Comparison of ENCODE assay signal across 27 cellular contexts in genomic region chr19:39077323-39077722, GRCh38. TPM values are rescaled to one million over a fixed set of nuclear protein-coding genes. Genes with fewer than 3 reads are reported as not detected.
DNase-seq lines count a peak whose midpoint lies in the region; ATAC-seq, FAIRE-seq and TF ChIP-seq lines count a peak whose summit lies in the region.
"Had no signal": no experiment of that assay in that cellular context is flagged by ENCODE, and none has a peak within 500 bp of the region (broad histone marks: within the 10 kb centered on the region; RNA-seq: fewer than 3 reads in every experiment).

No MANE protein-coding gene starts in this region.

- no peaks in the 10 kb centered on the region for H3K9me3 Mint-ChIP-seq in Calu3 (ENCODE audit: low read depth, unreplicated experiment)
- H3K9me3 Mint-ChIP-seq: CD4-positive, alpha-beta memory T cell had no signal

- no peaks in the 10 kb centered on the region for H3K79me1 ChIP-seq in mesenchymal stem cell (replicated peaks; ENCODE audit: low read length, poor library complexity, severe bottlenecking)

- no peak overlapping the region for H4K8ac ChIP-seq in mesenchymal stem cell (ENCODE audit: low read length)

- POLR2A ChIA-PET in HEK293 (lab: Yijun Ruan, JAX), result no interaction called here
- POLR2A ChIA-PET in K562 (lab: Yijun Ruan, JAX), result no interaction called here

- WGBS in K562 (ENCODE audit: insufficient coverage, low coverage, missing lambda C conversion rate), result 1% methylated on average over 11 of the region's 11 CpGs
- WGBS in mesenchymal stem cell, result 89% methylated on average over 11 of the region's 11 CpGs
- WGBS in mammary epithelial cell (ENCODE audit: low coverage, missing lambda C conversion rate), result 97% methylated on average over 8 of the region's 11 CpGs

- H4K20me1 ChIP-seq in K562 (replicated peaks; ENCODE audit: control insufficient read depth, insufficient read depth, low read length) (no peaks in the 10 kb centered on the region), mammary epithelial cell (ENCODE audit: insufficient read depth, low read length) (no peaks in the 10 kb centered on the region)

- H2BK12ac ChIP-seq in mesenchymal stem cell (ENCODE audit: low read length in 2 of 2), result no peak overlapping the region

- H3K27ac ChIP-seq in HEK293 (ENCODE audit: extremely low read depth, low read depth, low read length) (no peak overlapping the region), K562 (ENCODE audit: extremely low read depth, low read depth, low read length) (no peak overlapping the region), mesenchymal stem cell (ENCODE audit: low read length, poor library complexity, severe bottlenecking) (no peak overlapping the region), mammary epithelial cell (ENCODE audit: insufficient read depth, low read depth, low read length) (no peak overlapping the region)
- H3K27ac ChIP-seq: HL-60, RWPE1 had no signal

- no peak overlapping the region for H3K4me3 Mint-ChIP-seq in Calu3 (ENCODE audit: low read depth, unreplicated experiment)
- H3K4me3 Mint-ChIP-seq: CD4-positive, alpha-beta memory T cell had no signal

- H4K91ac ChIP-seq in mesenchymal stem cell (ENCODE audit: low read length), result no peak overlapping the region

- H3K9me3 ChIP-seq in HEK293 (ENCODE audit: control insufficient read depth, insufficient read depth, low read depth, low read length), result no peaks in the 10 kb centered on the region
- H3K9me3 ChIP-seq in K562 (replicated peaks; ENCODE audit: control insufficient read depth, insufficient read depth, low read depth, low read length), result no peaks in the 10 kb centered on the region
- H3K9me3 ChIP-seq in mesenchymal stem cell (ENCODE audit: control insufficient read depth, low read length), result no peaks in the 10 kb centered on the region
- no peaks in the 10 kb centered on the region for H3K9me3 ChIP-seq in mammary epithelial cell (replicated peaks; ENCODE audit: insufficient read depth, low read length)

- H3K14ac ChIP-seq in mesenchymal stem cell (ENCODE audit: low read length in 2 of 2), result no peak overlapping the region

- FAIRE-seq in K562 (lab: Jason Lieb, UNC), result no peak
- FAIRE-seq: GM12891 had no signal

- no peak overlapping the region for H2BK120ac ChIP-seq in mesenchymal stem cell (ENCODE audit: low read depth, low read length)

- H3K27ac Mint-ChIP-seq in Calu3 (ENCODE audit: unreplicated experiment), result peak overlapping the region; percentile 19

- H3K36me3 ChIP-seq in HEK293 (ENCODE audit: control insufficient read depth in 2 of 2, insufficient read depth in 1 of 2, low read length in 2 of 2), result no peaks in the 10 kb centered on the region; a peak in 1 of 3 replicates
- no peaks in the 10 kb centered on the region for H3K36me3 ChIP-seq in K562 (ENCODE audit: control insufficient read depth, insufficient read depth, low read length)
- peaks cover 0 to 10% of the 10 kb centered on the region in 2 experiments for H3K36me3 ChIP-seq in mesenchymal stem cell (ENCODE audit: control insufficient read depth in 1 of 2, insufficient read depth in 2 of 2, low read depth in 1 of 2, low read length in 2 of 2)
- peaks cover 6% of the 10 kb centered on the region for H3K36me3 ChIP-seq in mammary epithelial cell (ENCODE audit: insufficient read depth, low read length)

- no peak overlapping the region for H3K4ac ChIP-seq in mesenchymal stem cell (ENCODE audit: low read depth in 1 of 2, low read length in 2 of 2)

- TF ChIP-seq POLR2A in K562 (conservative IDR thresholded peaks at IDR 0.05), result no peak

- H3K4me1 ChIP-seq in HEK293 (ENCODE audit: control insufficient read depth, insufficient read depth, low read length), result peaks cover 5% of the 10 kb centered on the region; the same call in 1 of the 2 replicates
- H3K4me1 ChIP-seq in K562 (replicated peaks in 1 of 2; ENCODE audit: control insufficient read depth in 2 of 2, insufficient read depth in 2 of 2, low read length in 2 of 2), result no peaks in the 10 kb centered on the region
- peaks cover 4% of the 10 kb centered on the region for H3K4me1 ChIP-seq in mesenchymal stem cell (ENCODE audit: control insufficient read depth, insufficient read depth, low read depth, low read length)
- H3K4me1 ChIP-seq in mammary epithelial cell (ENCODE audit: insufficient read depth, low read length), result peaks cover 36% of the 10 kb centered on the region

- H2AFZ ChIP-seq in K562 (ENCODE audit: low read depth, low read length) (no peak overlapping the region), mesenchymal stem cell (ENCODE audit: low read depth, low read length) (no peak overlapping the region), mammary epithelial cell (ENCODE audit: low read depth, low read length) (no peak overlapping the region)

- H3K27me3 ChIP-seq in K562 (ENCODE audit: control insufficient read depth in 2 of 2, insufficient read depth in 2 of 2, low read length in 2 of 2) (peaks cover 13 to 24% of the 10 kb centered on the region in 2 experiments; a peak in 3 of 5 replicates), mesenchymal stem cell (ENCODE audit: control insufficient read depth in 1 of 2, insufficient read depth in 1 of 2, low read length in 2 of 2) (peaks cover 0 to 2% of the 10 kb centered on the region in 2 experiments), mammary epithelial cell (ENCODE audit: insufficient read depth, low read length) (no peaks in the 10 kb centered on the region)

- DNase-seq in Calu3 (no peak), K562 (ENCODE audit: extremely low read depth in 1 of 4, low spot score in 3 of 4) (no peak), mesenchymal stem cell (no peak), NCI-H1417 (lab: John Stamatoyannopoulos, UW) (no peak), mammary epithelial cell (no peak), GM20000 (ENCODE audit: low spot score) (no peak)
- DNase-seq: C1 segment of cervical spinal cord; CD4-positive, alpha-beta memory T cell; COR-L47; DMS 273 treated with DMSO at 0.1 percent for 48 hours; DMS79; GF-D8; GOT3; HCEC 1CT; Kasumi-1; NCI-H1105; NCI-H146; NCI-H1930; NCI-H446; NCI-H524 treated with DMSO at 0.1 percent for 48 hours; NCI-H774; SHP77 had no signal

- no peak overlapping the region for H3K23ac ChIP-seq in mesenchymal stem cell (ENCODE audit: low read length in 2 of 2)

- H3K4me1 Mint-ChIP-seq in Calu3 (ENCODE audit: low read depth, unreplicated experiment), result peaks cover 52% of the 10 kb centered on the region

- peaks cover 34% of the 10 kb centered on the region for H3K36me3 Mint-ChIP-seq in Calu3 (ENCODE audit: insufficient read depth, unreplicated experiment)
- H3K36me3 Mint-ChIP-seq: CD4-positive, alpha-beta memory T cell had no signal

- CTCF ChIA-PET in Calu3 (lab: Charles Lee), result interaction anchor here (0.5 to 0.7 kb wide), 2 partner anchors 31 to 85 kb away, joined by 4 to 6 read pairs; no protein-coding TSS in a partner anchor
- CTCF ChIA-PET in HEK293 (lab: Yijun Ruan, JAX), result interaction anchor here (0.5 to 3.5 kb wide), 2 partner anchors 13 to 26 kb away, joined by 5 to 18 read pairs; no protein-coding TSS in a partner anchor
- CTCF ChIA-PET in K562 (lab: Yijun Ruan, JAX; ENCODE audit: low intra/inter-chr PET ratio), result no interaction called here
- CTCF ChIA-PET in mammary epithelial cell (lab: Charles Lee; ENCODE audit: low non-redundant PET), result no interaction called here

- in situ Hi-C loops in K562 (cut with MboI), result no loop called here
- in situ Hi-C loops in mammary epithelial cell (cut with MboI; ENCODE audit: low sequenced_read_pairs in 2 of 2), result no loop called here

- no peak for TF ChIP-seq RAD21 in K562 (CRISPR knock-in tag; conservative IDR thresholded peaks at IDR 0.05 in 1 of 2, IDR thresholded peaks at IDR 0.05 in 1 of 2)

- H3K27me3 Mint-ChIP-seq in Calu3 (ENCODE audit: unreplicated experiment), result no peaks in the 10 kb centered on the region

- BruUV-seq in Calu3 (replicated peaks; lab: Mats Ljungman, UMichigan) (no TSS peak), K562 (replicated peaks; lab: Mats Ljungman, UMichigan) (no TSS peak), mammary epithelial cell (replicated peaks; lab: Mats Ljungman, UMichigan) (no TSS peak)

- TF ChIP-seq CTCF in Calu3 (IDR thresholded peaks at IDR 0.05; ENCODE audit: unreplicated experiment) (no peak), HEK293 (tag by site-specific recombination; IDR thresholded peaks at IDR 0.05) (no peak), K562 (IDR thresholded peaks at IDR 0.05 in 2 of 3, conservative IDR thresholded peaks at IDR 0.05 in 1 of 3; ENCODE audit: insufficient read depth in 2 of 3, low read depth in 1 of 3, low read length in 3 of 3) (no peak), mammary epithelial cell (conservative IDR thresholded peaks at IDR 0.05 in 1 of 2, IDR thresholded peaks at IDR 0.05 in 1 of 2; ENCODE audit: extremely low read depth in 1 of 2, insufficient read depth in 1 of 2, low read depth in 1 of 2, low read length in 2 of 2) (no peak), GM20000 (IDR thresholded peaks at IDR 0.05; ENCODE audit: extremely low read depth, missing control alignments) (no peak)

- H3K9ac ChIP-seq in K562 (ENCODE audit: insufficient read depth in 1 of 2, low read depth in 2 of 2, low read length in 2 of 2) (no peak overlapping the region), mesenchymal stem cell (ENCODE audit: low read length) (peak overlapping the region; percentile 7), mammary epithelial cell (ENCODE audit: insufficient read depth, low read length) (no peak overlapping the region)

- no peak overlapping the region for H3K4me3 ChIP-seq in HEK293 (ENCODE audit: low read depth, low read length)
- no peak overlapping the region for H3K4me3 ChIP-seq in K562
- no peak overlapping the region for H3K4me3 ChIP-seq in mesenchymal stem cell (ENCODE audit: insufficient read depth in 1 of 2, low read depth in 1 of 2, low read length in 2 of 2)
- H3K4me3 ChIP-seq in mammary epithelial cell (replicated peaks in 1 of 3; ENCODE audit: insufficient read depth in 1 of 3, low read depth in 2 of 3, low read length in 3 of 3), result no peak overlapping the region

- H3K4me2 ChIP-seq in K562 (ENCODE audit: insufficient read depth, low read length) (no peak overlapping the region), mesenchymal stem cell (ENCODE audit: low read length, poor library complexity, severe bottlenecking) (no peak overlapping the region), mammary epithelial cell (ENCODE audit: insufficient read depth, low read depth, low read length) (no peak overlapping the region)

- H3K79me2 ChIP-seq in K562 (ENCODE audit: control insufficient read depth, insufficient read depth, low read length) (no peaks in the 10 kb centered on the region), mammary epithelial cell (ENCODE audit: insufficient read depth, low read length) (peaks cover 24% of the 10 kb centered on the region)

- dilution Hi-C loops in mammary epithelial cell (cut with HindIII; ENCODE audit: low sequenced_read_pairs), result no loop called here

- H2AK5ac ChIP-seq in mesenchymal stem cell (ENCODE audit: low read length, severe bottlenecking), result no peak overlapping the region

- H2BK15ac ChIP-seq in mesenchymal stem cell (ENCODE audit: low read depth, poor library complexity, severe bottlenecking), result no peak overlapping the region

- no peak overlapping the region for H3K18ac ChIP-seq in mesenchymal stem cell (ENCODE audit: low read depth in 1 of 2, low read length in 2 of 2)

- no peaks in the 10 kb centered on the region for H3K9me1 ChIP-seq in K562 (ENCODE audit: control insufficient read depth, insufficient read depth, low read length)

- ATAC-seq in K562, result no peak

- TF ChIP-seq EP300 in K562 (IDR thresholded peaks at IDR 0.05; ENCODE audit: low read length), result no peak

- no peak overlapping the region for H2BK5ac ChIP-seq in mesenchymal stem cell (ENCODE audit: low read depth, low read length, poor library complexity, severe bottlenecking)

- intact Hi-C loops in Calu3 (cut with micrococcal nuclease; ENCODE audit: unreplicated experiment), result no loop called here
- intact Hi-C loops in K562 (cut with micrococcal nuclease), result no loop called here
- intact Hi-C loops in mammary epithelial cell (cut with micrococcal nuclease), result no loop called here

RNA-seq across cellular contexts. Expression of gene ACP7, which starts 6.8 kb away (rescaled TPM):
- total RNA-seq in Calu3 (2022), result 6.6 and 9.5 TPM in 2 replicates
- not detected in 2 replicates for total RNA-seq in K562 (2011; cell fraction: chromatin; rRNA removed; ENCODE audit: low replicate concordance)
- not detected in 2 replicates for total RNA-seq in K562 (2011; cell fraction: nucleolus; rRNA removed)
- total RNA-seq in K562 (2011; cell fraction: nucleoplasm; rRNA removed), result not detected in 2 replicates
- total RNA-seq in K562 (2014; rRNA removed), result not detected in 2 replicates
- total RNA-seq in K562 (2014; rRNA removed; fragmentation: Illumina TruSeq; extraction: Trizol), result not detected in 2 replicates
- not detected in 2 replicates for total RNA-seq in K562 (2015; rRNA removed; fragmentation: Illumina TruSeq; extraction: Trizol)
- total RNA-seq in K562 (2021), result not detected in 2 replicates
- polyA plus RNA-seq in K562 (2011; rRNA removed), result not detected in 2 replicates
- polyA plus RNA-seq in K562 (2011; cell fraction: cytosol; rRNA removed), result not detected in 2 replicates
- polyA plus RNA-seq in K562 (2011; cell fraction: nucleus; rRNA removed), result not detected in 2 replicates
- not detected in 2 replicates for polyA plus RNA-seq in K562 (2012)
- polyA plus RNA-seq in K562 (2014; fragmentation: Illumina TruSeq; extraction: Trizol), result not detected in 2 replicates
- polyA plus RNA-seq in K562 (2014; fragmentation: Nextera tagmentation; extraction: Ambion mirVana), result not detected
- polyA plus RNA-seq in K562 (2014; rRNA removed), result not detected in 2 replicates
- not detected in 2 replicates for polyA minus RNA-seq in K562 (2011; rRNA and poly(A)+ RNA removed)
- polyA minus RNA-seq in K562 (2011; cell fraction: cytosol; rRNA and poly(A)+ RNA removed), result not detected in 2 replicates
- not detected in 2 replicates for polyA minus RNA-seq in K562 (2011; cell fraction: nucleus; rRNA and poly(A)+ RNA removed)
- polyA plus RNA-seq in mesenchymal stem cell (2013, experiment 1 of 2), result 0.01 TPM
- polyA plus RNA-seq in mesenchymal stem cell (2013, experiment 2 of 2), result not detected
- total RNA-seq in mammary epithelial cell, result 1 to 10 TPM; 3.3 to 4.4 TPM
- polyA plus RNA-seq in mammary epithelial cell, result 1.3 TPM
- polyA minus RNA-seq in mammary epithelial cell, result not detected
- total RNA-seq: A673 had no signal
- polyA plus RNA-seq: CD4-positive, alpha-beta memory T cell had no signal

RNA-seq across cellular contexts. Expression of gene FBXO27, which starts 45.0 kb away (rescaled TPM):
- 9.6 and 14.6 TPM in 2 replicates for total RNA-seq in Calu3 (2022)
- 2.8 and 7.1 TPM in 2 replicates for total RNA-seq in K562 (2011; cell fraction: chromatin; rRNA removed; ENCODE audit: low replicate concordance)
- 5.2 and 5.3 TPM in 2 replicates for total RNA-seq in K562 (2011; cell fraction: nucleolus; rRNA removed)
- 1.9 and 6.1 TPM in 2 replicates for total RNA-seq in K562 (2011; cell fraction: nucleoplasm; rRNA removed)
- 3.7 and 9.0 TPM in 2 replicates for total RNA-seq in K562 (2014; rRNA removed)
- total RNA-seq in K562 (2014; rRNA removed; fragmentation: Illumina TruSeq; extraction: Trizol), result 3.9 and 5.9 TPM in 2 replicates
- 5.0 and 5.6 TPM in 2 replicates for total RNA-seq in K562 (2015; rRNA removed; fragmentation: Illumina TruSeq; extraction: Trizol)
- 8.0 and 8.9 TPM in 2 replicates for total RNA-seq in K562 (2021)
- 6.3 and 12.6 TPM in 2 replicates for polyA plus RNA-seq in K562 (2011; rRNA removed)
- polyA plus RNA-seq in K562 (2011; cell fraction: cytosol; rRNA removed), result 16.7 and 23.5 TPM in 2 replicates
- polyA plus RNA-seq in K562 (2011; cell fraction: nucleus; rRNA removed), result 5.5 and 8.1 TPM in 2 replicates
- polyA plus RNA-seq in K562 (2012), result 3.7 and 6.1 TPM in 2 replicates
- 5.8 and 11.0 TPM in 2 replicates for polyA plus RNA-seq in K562 (2014; fragmentation: Illumina TruSeq; extraction: Trizol)
- 1 to 10 TPM; 1.8 to 2.6 TPM for polyA plus RNA-seq in K562 (2014; fragmentation: Nextera tagmentation; extraction: Ambion mirVana)
- polyA plus RNA-seq in K562 (2014; rRNA removed), result 6.3 and 7.9 TPM in 2 replicates
- polyA minus RNA-seq in K562 (2011; rRNA and poly(A)+ RNA removed), result 7.2 and 12.8 TPM in 2 replicates
- 5.6 and 7.3 TPM in 2 replicates for polyA minus RNA-seq in K562 (2011; cell fraction: cytosol; rRNA and poly(A)+ RNA removed)
- polyA minus RNA-seq in K562 (2011; cell fraction: nucleus; rRNA and poly(A)+ RNA removed), result 2.0 and 2.2 TPM in 2 replicates
- 3.2 TPM for polyA plus RNA-seq in mesenchymal stem cell (2013, experiment 1 of 2)
- 2.3 TPM for polyA plus RNA-seq in mesenchymal stem cell (2013, experiment 2 of 2)
- 1 to 10 TPM; 6.7 to 9.9 TPM for total RNA-seq in mammary epithelial cell
- 7.2 TPM for polyA plus RNA-seq in mammary epithelial cell
- polyA minus RNA-seq in mammary epithelial cell, result 38.1 TPM

RNA-seq across cellular contexts. Expression of gene PAK4, which starts 48.3 kb away (rescaled TPM):
- total RNA-seq in Calu3 (2022) (75.7 and 89.2 TPM in 2 replicates), K562 (2014; rRNA removed) (5.8 and 9.2 TPM in 2 replicates), K562 (2014; rRNA removed; fragmentation: Illumina TruSeq; extraction: Trizol) (1.6 and 2.6 TPM in 2 replicates), K562 (2015; rRNA removed; fragmentation: Illumina TruSeq; extraction: Trizol) (5.4 and 6.3 TPM in 2 replicates), K562 (2021) (33.1 and 33.5 TPM in 2 replicates), mammary epithelial cell (10 to 100 TPM in 1 of 2 donors, 1 to 10 TPM in 1; 8.8 to 45.1 TPM)
- 16.9 and 47.2 TPM in 2 replicates for total RNA-seq in K562 (2011; cell fraction: chromatin; rRNA removed; ENCODE audit: low replicate concordance)
- total RNA-seq in K562 (2011; cell fraction: nucleolus; rRNA removed), result 23.7 and 25.8 TPM in 2 replicates
- total RNA-seq in K562 (2011; cell fraction: nucleoplasm; rRNA removed), result 17.7 and 19.4 TPM in 2 replicates
- polyA plus RNA-seq in K562 (2011; rRNA removed) (6.0 and 12.1 TPM in 2 replicates), K562 (2014; fragmentation: Illumina TruSeq; extraction: Trizol) (10.6 and 22.2 TPM in 2 replicates), K562 (2014; fragmentation: Nextera tagmentation; extraction: Ambion mirVana) (under 1 TPM; 0.21 to 0.46 TPM), K562 (2014; rRNA removed) (11.5 and 14.4 TPM in 2 replicates), mammary epithelial cell (25.8 TPM)
- 12.2 and 23.6 TPM in 2 replicates for polyA plus RNA-seq in K562 (2011; cell fraction: cytosol; rRNA removed)
- polyA plus RNA-seq in K562 (2011; cell fraction: nucleus; rRNA removed), result 16.7 and 23.1 TPM in 2 replicates
- polyA plus RNA-seq in K562 (2012), result 25.3 and 28.8 TPM in 2 replicates
- polyA minus RNA-seq in K562 (2011; rRNA and poly(A)+ RNA removed), result 4.8 and 6.7 TPM in 2 replicates
- polyA minus RNA-seq in K562 (2011; cell fraction: cytosol; rRNA and poly(A)+ RNA removed), result 13.6 and 24.9 TPM in 2 replicates
- 6.2 and 7.1 TPM in 2 replicates for polyA minus RNA-seq in K562 (2011; cell fraction: nucleus; rRNA and poly(A)+ RNA removed)
- polyA plus RNA-seq in mesenchymal stem cell (2013, experiment 1 of 2), result 28.8 TPM
- 29.4 TPM for polyA plus RNA-seq in mesenchymal stem cell (2013, experiment 2 of 2)
- polyA minus RNA-seq in mammary epithelial cell, result 58.1 TPM

Comparison
In these comparisons a context has a peak if more than half of its experiments do, and no peak if none do; other contexts are left out.
1. CTCF ChIA-PET loops: an anchor here in Calu3 (0.5 to 0.7 kb wide) and HEK293 (0.5 to 3.5 kb wide); none called in K562 and mammary epithelial cell.